23 cellular contexts compared by ENCODE assay signal in the genomic region with DNA sequence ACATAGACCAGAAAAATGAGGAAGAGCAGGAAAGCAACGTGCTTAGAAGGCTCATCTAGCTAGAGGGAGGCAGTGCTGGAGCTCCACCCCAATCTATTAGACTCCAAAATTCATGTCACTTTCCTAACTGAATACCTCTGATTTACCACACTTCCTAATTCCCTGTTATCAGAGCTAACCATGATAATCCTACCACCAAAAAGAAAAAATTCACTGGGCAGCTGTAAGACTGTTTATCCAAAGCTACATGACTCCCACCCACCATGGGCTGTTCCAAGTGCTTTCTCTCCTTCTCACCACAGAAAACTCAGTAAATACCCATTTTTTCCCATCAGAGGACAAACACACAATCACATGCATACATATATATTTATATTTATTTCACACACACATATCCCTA.
"Had no signal": no experiment of that assay in that cellular context is flagged by ENCODE, and none has a peak within 500 bp of the region (broad histone marks: within the 10 kb centered on the region; RNA-seq: fewer than 3 reads in every experiment).

No MANE protein-coding gene starts in this region.

- H3K36me3 ChIP-seq: esophagus muscularis mucosa, gastroesophageal sphincter, heart left ventricle, left lung, lower lobe of right lung had no signal

- H3K4me1 ChIP-seq: esophagus muscularis mucosa, foreskin keratinocyte, gastroesophageal sphincter, heart left ventricle, left lung, lower lobe of right lung had no signal

- H2AFZ ChIP-seq: hepatocyte had no signal

- H3K4me3 Mint-ChIP-seq: immature natural killer cell; naive thymus-derived CD4-positive, alpha-beta T cell; natural killer cell had no signal

- FAIRE-seq: endothelial cell of umbilical vein, kidney had no signal

- H3K27ac ChIP-seq: coronary artery, dorsolateral prefrontal cortex, esophagus muscularis mucosa, foreskin keratinocyte, gastroesophageal sphincter, heart left ventricle, hepatocyte, left lung, lower lobe of right lung had no signal

- H3K36me3 Mint-ChIP-seq: immature natural killer cell; naive thymus-derived CD4-positive, alpha-beta T cell; natural killer cell had no signal

- H3K4me2 ChIP-seq: hepatocyte had no signal

- H3K27ac Mint-ChIP-seq: immature natural killer cell; naive thymus-derived CD4-positive, alpha-beta T cell; natural killer cell had no signal

- H3K27me3 ChIP-seq: dorsolateral prefrontal cortex, esophagus muscularis mucosa, foreskin keratinocyte, gastroesophageal sphincter, heart left ventricle, hepatocyte, left lung had no signal

- H3K9me3 ChIP-seq: esophagus muscularis mucosa, gastroesophageal sphincter, left lung, lower lobe of right lung had no signal

- DNase-seq: dermis blood vessel endothelial cell; dorsolateral prefrontal cortex; effector CD4-positive, alpha-beta T cell; effector memory CD4-positive, alpha-beta T cell; foreskin keratinocyte; heart left ventricle; hypothalamus; immature natural killer cell; islet precursor cell; kidney; kidney glomerular epithelial cell; left lung; left ventricle myocardium superior; lower lobe of right lung; mesenchymal stem cell; midbrain; naive thymus-derived CD4-positive, alpha-beta T cell; natural killer cell had no signal

- H3K4me3 ChIP-seq: coronary artery, dorsolateral prefrontal cortex, esophagus muscularis mucosa, gastroesophageal sphincter, heart left ventricle, hepatocyte, left lung, lower lobe of right lung had no signal

- H3K79me2 ChIP-seq: hepatocyte had no signal

- H3K4me1 Mint-ChIP-seq: immature natural killer cell, natural killer cell had no signal

- ATAC-seq: foreskin keratinocyte; gastroesophageal sphincter; heart left ventricle; left lung; left ventricle myocardium superior; lower lobe of right lung; naive thymus-derived CD4-positive, alpha-beta T cell; natural killer cell had no signal
